ENCODE assay signal across 1 cellular context in genomic region chr1:23223490-23223951, GRCh38. TPM values are rescaled to one million over a fixed set of nuclear protein-coding genes. Genes with fewer than 3 reads are reported as not detected.
"Had no signal": no experiment of that assay in that cellular context is flagged by ENCODE, and none has a peak within 500 bp of the region (broad histone marks: within the 10 kb centered on the region; RNA-seq: fewer than 3 reads in every experiment).

No MANE protein-coding gene starts in this region.

RNA-seq across cellular contexts. Expression of gene HTR1D, which starts 6.2 kb away (rescaled TPM):
- polyA plus RNA-seq: IgD-negative memory B cell had no signal
